8 cellular contexts compared by ENCODE assay signal in genomic region chr2:136116111-136116812, GRCh38. TPM values are rescaled to one million over a fixed set of nuclear protein-coding genes. Genes with fewer than 3 reads are reported as not detected.
DNase-seq lines count a peak whose midpoint lies in the region; ATAC-seq, FAIRE-seq and TF ChIP-seq lines count a peak whose summit lies in the region.

No MANE protein-coding gene starts in this region.

- H3K9ac ChIP-seq in KMS-11 (peak overlapping the region; percentile 69; the same call in 1 of the 2 replicates), H1 (replicated peaks in 1 of 4; ENCODE audit: extremely low read depth in 1 of 4, low read depth in 3 of 4, low read length in 3 of 4) (no peak overlapping the region), neural cell (ENCODE audit: low read length) (no peak overlapping the region)

- peak overlapping the region; percentile 98 for H3K4me3 Mint-ChIP-seq in activated CD4-positive, alpha-beta T cell treated with anti-CD3 and anti-CD28 coated beads, Interleukin-2, amount 10 ng/mL, durations not matched to agents 7 days and 5 days

- H4K5ac ChIP-seq in H1 (ENCODE audit: insufficient read length, low read depth, low read length) = no peak overlapping the region

- no peak overlapping the region for H3K23ac ChIP-seq in H1 (ENCODE audit: insufficient read length)

- no peak overlapping the region for H3K4ac ChIP-seq in H1 (replicated peaks; ENCODE audit: insufficient read length, low read depth, low read length)

- peaks cover 23% of the 10 kb centered on the region for H3K23me2 ChIP-seq in H1 (ENCODE audit: low read depth, low read length)

- CTCF ChIA-PET in activated CD4-positive, alpha-beta T cell treated with anti-CD3 and anti-CD28 coated beads, Interleukin-2, amount 10 ng/mL, durations not matched to agents 7 days and 5 days (lab: Charles Lee) = interaction anchor here (1.3 to 1.6 kb wide), 2 partner anchors 63 to 265 kb away, joined by 3 to 5 read pairs; no protein-coding TSS in a partner anchor
- CTCF ChIA-PET in H1 (lab: Charles Lee; ENCODE audit: partially characterized antibody) = no interaction called here

- H3K4me3 ChIP-seq in KMS-11 (IDR thresholded peaks at IDR 0.05; ENCODE audit: insufficient read depth, low read depth, low read length) (peak overlapping the region; percentile 19), H1 (ENCODE audit: extremely low read depth in 1 of 4, insufficient read depth in 2 of 4, low read depth in 3 of 4, low read length in 4 of 4) (peak overlapping the region; percentile 57 to 78 (median 64)), neural cell (ENCODE audit: low read length) (peak overlapping the region; percentile 74), upper lobe of left lung (peak overlapping the region in 3 of 4 donors; percentile 57 to 60 (median 59))

- H3K79me2 ChIP-seq in KMS-11 (ENCODE audit: insufficient read depth, low read depth) = peaks cover 17% of the 10 kb centered on the region
- H3K79me2 ChIP-seq in H1 (ENCODE audit: control insufficient read depth in 1 of 2, insufficient read depth in 2 of 2, low read length in 2 of 2) = no peaks in the 10 kb centered on the region
- H3K79me2 ChIP-seq in neural cell (replicated peaks; ENCODE audit: insufficient read depth, low read length) = no peaks in the 10 kb centered on the region

- H3K27me3 Mint-ChIP-seq in activated CD4-positive, alpha-beta T cell treated with anti-CD3 and anti-CD28 coated beads, Interleukin-2, amount 10 ng/mL, durations not matched to agents 7 days and 5 days = peaks cover 14% of the 10 kb centered on the region

- H2BK5ac ChIP-seq in H1 (ENCODE audit: low read depth, low read length) = no peak overlapping the region

- H3K4me1 ChIP-seq in KMS-11 (ENCODE audit: low read depth, poor library complexity, severe bottlenecking) (peaks cover 49% of the 10 kb centered on the region), H1 (replicated peaks in 1 of 4; ENCODE audit: control insufficient read depth in 3 of 4, insufficient read depth in 4 of 4, low read length in 3 of 4) (peaks cover 0 to 8% (median under 1%) of the 10 kb centered on the region in 4 experiments; a peak in 5 of 7 replicates), upper lobe of left lung (peaks cover 36 to 42% (median 39%) of the 10 kb centered on the region in 4 donors)

- TF ChIP-seq RAD21 in H1 (IDR thresholded peaks at IDR 0.05 in 1 of 2, conservative IDR thresholded peaks at IDR 0.05 in 1 of 2; ENCODE audit: low read depth in 2 of 2, low read length in 2 of 2) (no peak), neural cell (conservative IDR thresholded peaks at IDR 0.05) (no peak)

- peak overlapping the region; percentile 84 for H3K27ac Mint-ChIP-seq in activated CD4-positive, alpha-beta T cell treated with anti-CD3 and anti-CD28 coated beads, Interleukin-2, amount 10 ng/mL, durations not matched to agents 7 days and 5 days

- no peaks in the 10 kb centered on the region for H3K79me1 ChIP-seq in H1 (ENCODE audit: low read depth, low read length)

- no peak overlapping the region for H2BK20ac ChIP-seq in H1 (ENCODE audit: low read length)

- peaks cover 56% of the 10 kb centered on the region for H3K4me1 Mint-ChIP-seq in activated CD4-positive, alpha-beta T cell treated with anti-CD3 and anti-CD28 coated beads, Interleukin-2, amount 10 ng/mL, durations not matched to agents 7 days and 5 days

- H4K20me1 ChIP-seq in KMS-11 (ENCODE audit: insufficient read depth) = no peaks in the 10 kb centered on the region
- H4K20me1 ChIP-seq in H1 (replicated peaks in 1 of 2; ENCODE audit: control insufficient read depth in 1 of 2, insufficient read depth in 2 of 2, low read length in 2 of 2) = peaks cover 0 to 5% of the 10 kb centered on the region in 2 experiments
- H4K20me1 ChIP-seq in neural cell (ENCODE audit: insufficient read depth) = no peaks in the 10 kb centered on the region

- POLR2A ChIA-PET in activated CD4-positive, alpha-beta T cell treated with anti-CD3 and anti-CD28 coated beads, Interleukin-2, amount 10 ng/mL, durations not matched to agents 7 days and 5 days (lab: Charles Lee) = no interaction called here
- POLR2A ChIA-PET in H1 (lab: Charles Lee; ENCODE audit: partially characterized antibody) = no interaction called here

- no peak overlapping the region for H3K14ac ChIP-seq in H1 (ENCODE audit: insufficient read length)

- ATAC-seq in upper lobe of left lung (ENCODE audit: low FRiP score in 2 of 2) = peak in 1 of 2 donors; percentile 53

- TF ChIP-seq EP300 in H1 (IDR thresholded peaks at IDR 0.05; ENCODE audit: borderline replicate concordance in 1 of 2, low read depth in 2 of 2, low read length in 2 of 2) = no peak
- no peak for TF ChIP-seq EP300 in neural cell (conservative IDR thresholded peaks at IDR 0.05; ENCODE audit: poor library complexity, severe bottlenecking)
- TF ChIP-seq EP300 in upper lobe of left lung (IDR thresholded peaks at IDR 0.05) = no peak

- H3K36me3 Mint-ChIP-seq in activated CD4-positive, alpha-beta T cell treated with anti-CD3 and anti-CD28 coated beads, Interleukin-2, amount 10 ng/mL, durations not matched to agents 7 days and 5 days (ENCODE audit: low read depth) = peaks cover 48% of the 10 kb centered on the region

- H3F3A ChIP-seq in neural cell (ENCODE audit: insufficient read depth, low read length, poor library complexity, severe bottlenecking) = no peaks in the 10 kb centered on the region

- H3K4me2 ChIP-seq in KMS-11 = peak overlapping the region; percentile 64; the same call in 1 of the 2 replicates
- peak overlapping the region; percentile 94 to 97 for H3K4me2 ChIP-seq in H1 (ENCODE audit: insufficient read depth in 1 of 2, low read depth in 2 of 2, low read length in 2 of 2)
- H3K4me2 ChIP-seq in neural cell (ENCODE audit: low read length) = peak overlapping the region; percentile 95

- TF ChIP-seq CTCF in KMS-11 (conservative IDR thresholded peaks at IDR 0.05; ENCODE audit: low read depth, low read length) (no peak), H1 (IDR thresholded peaks at IDR 0.05; ENCODE audit: control extremely low read depth in 1 of 3, insufficient read depth in 1 of 3, low read depth in 1 of 3, low read length in 3 of 3) (no peak), neural cell (IDR thresholded peaks at IDR 0.05; ENCODE audit: poor library complexity, severe bottlenecking) (no peak), upper lobe of left lung (IDR thresholded peaks at IDR 0.05) (no peak)

- 4% methylated on average over 24 of the region's 30 CpGs; no CpG with 5 or more reads in 1 of the 2 experiments for WGBS in H1 (ENCODE audit: extremely low coverage in 1 of 2, insufficient coverage in 1 of 2, insufficient read length in 1 of 2, insufficient replicate concordance in 2 of 2, low coverage in 1 of 2, low lambda C conversion rate in 2 of 2, missing lambda C conversion rate in 1 of 2), 2 experiments
- 2% methylated on average over 28 to 30 of the region's 30 CpGs for WGBS in upper lobe of left lung, 2 donors

- H3K27me3 ChIP-seq in KMS-11 (ENCODE audit: insufficient read depth, low read depth) (peaks cover 16% of the 10 kb centered on the region), H1 (replicated peaks in 1 of 4; ENCODE audit: control insufficient read depth in 3 of 4, extremely low read depth in 1 of 4, insufficient read depth in 3 of 4, low read length in 3 of 4) (peaks cover 10 to 51% (median 43%) of the 10 kb centered on the region in 4 experiments), neural cell (ENCODE audit: insufficient read depth, low read depth, low read length) (peaks cover 55% of the 10 kb centered on the region), upper lobe of left lung (no peaks in the 10 kb centered on the region)

- no peak overlapping the region for H4K91ac ChIP-seq in H1 (replicated peaks; ENCODE audit: insufficient read length, low read length)

- no peak for TF ChIP-seq POLR2A in H1 (IDR thresholded peaks at IDR 0.05; ENCODE audit: control extremely low read depth in 1 of 2, low read depth in 2 of 2, low read length in 2 of 2)
- TF ChIP-seq POLR2A in upper lobe of left lung (IDR thresholded peaks at IDR 0.05) = peak in 2 of 4 donors; percentile 31 to 61

- H3K9me3 ChIP-seq in H1 (ENCODE audit: insufficient read depth in 2 of 2, low read depth in 1 of 2, low read length in 1 of 2) = no peaks in the 10 kb centered on the region
- no peaks in the 10 kb centered on the region for H3K9me3 ChIP-seq in neural cell (ENCODE audit: low read length)
- no peaks in the 10 kb centered on the region for H3K9me3 ChIP-seq in upper lobe of left lung

- FAIRE-seq in H1 (lab: Jason Lieb, UNC) = no peak

- H2AFZ ChIP-seq in KMS-11 (ENCODE audit: low read depth) = no peak overlapping the region
- no peak overlapping the region for H2AFZ ChIP-seq in H1 (ENCODE audit: low read length)
- H2AFZ ChIP-seq in neural cell (ENCODE audit: low read depth, low read length) = no peak overlapping the region

- H3K56ac ChIP-seq in H1 (replicated peaks; ENCODE audit: insufficient read length, low read depth, low read length) = no peak overlapping the region

- H3K18ac ChIP-seq in H1 (ENCODE audit: extremely low read depth, low read length) = no peak overlapping the region

- H3K9me2 ChIP-seq in neural cell (ENCODE audit: insufficient read depth, low read length) = no peaks in the 10 kb centered on the region

- H3K27ac ChIP-seq in KMS-11 = peak overlapping the region; percentile 69; the same call in 1 of the 2 replicates
- H3K27ac ChIP-seq in H1 (ENCODE audit: low read depth, low read length) = no peak overlapping the region
- no peak overlapping the region for H3K27ac ChIP-seq in neural cell (ENCODE audit: low read length)
- H3K27ac ChIP-seq in upper lobe of left lung = peak overlapping the region; percentile 71 to 97 (median 87)

- H2AK5ac ChIP-seq in H1 (ENCODE audit: low read depth, low read length) = no peak overlapping the region

- H2BK15ac ChIP-seq in H1 (ENCODE audit: low read length) = no peak overlapping the region

- H3K36me3 ChIP-seq in KMS-11 (ENCODE audit: insufficient read depth) (peaks cover 9% of the 10 kb centered on the region; the same call in 1 of the 2 replicates), H1 (ENCODE audit: control insufficient read depth in 2 of 4, insufficient read depth in 4 of 4, low read length in 3 of 4) (0 out of 8 replicates have a peak, but pooled peaks cover 0 to 2% (median 0%) of the 10 kb centered on the region in 4 experiments), neural cell (ENCODE audit: insufficient read depth, low read length) (no peaks in the 10 kb centered on the region), upper lobe of left lung (peaks cover 0 to 5% (median 0%) of the 10 kb centered on the region in 4 donors)

- no peaks in the 10 kb centered on the region for H3K9me3 Mint-ChIP-seq in activated CD4-positive, alpha-beta T cell treated with anti-CD3 and anti-CD28 coated beads, Interleukin-2, amount 10 ng/mL, durations not matched to agents 7 days and 5 days

- no peak overlapping the region for H2BK120ac ChIP-seq in H1 (replicated peaks; ENCODE audit: low read depth, low read length)

- peak; percentile 35 for DNase-seq in NCI-H2227 (lab: John Stamatoyannopoulos, UW; ENCODE audit: unreplicated experiment)
- no peak for DNase-seq in NCI-H2227 treated with DMSO at 0.1 percent for 48 hours (lab: John Stamatoyannopoulos, UW)
- peak; percentile 79 for DNase-seq in activated CD4-positive, alpha-beta T cell treated with anti-CD3 and anti-CD28 coated beads, Interleukin-2, amount 10 ng/mL, durations not matched to agents 7 days and 5 days
- peak in 1 of 2 experiments; percentile 50 for DNase-seq in H1 (ENCODE audit: low read depth in 1 of 2, low spot score in 2 of 2)
- peak; percentile 71 to 88 for DNase-seq in upper lobe of left lung
- no peak for DNase-seq in kidney tubule cell (ENCODE audit: low spot score)

- H4K8ac ChIP-seq in H1 (ENCODE audit: extremely low read depth, insufficient read depth, low read length) = no peak overlapping the region; the same call in 1 of the 2 replicates

- no peak overlapping the region for H2BK12ac ChIP-seq in H1 (ENCODE audit: low read depth, low read length)

RNA-seq across cellular contexts. Expression of gene CXCR4, which starts 1.7 kb away (rescaled TPM):
- total RNA-seq in activated CD4-positive, alpha-beta T cell treated with anti-CD3 and anti-CD28 coated beads, Interleukin-2, amount 10 ng/mL, durations not matched to agents 7 days and 5 days = 100 to 1,000 TPM; 147 to 169 TPM
- 1.3 and 1.8 TPM in 2 replicates for total RNA-seq in H1 (2021; fragmentation: NEBNext Ultra II Directional; extraction: Animal tissue kit (Norgen Biotek cat#: 25700))
- polyA plus RNA-seq in H1 (2011; rRNA removed) (1.9 and 2.8 TPM in 2 replicates), neural cell (0.50 and 1.6 TPM in 2 replicates)
- 1.6 TPM for polyA plus RNA-seq in H1 (2011; cell fraction: cytosol; rRNA removed)
- 1.9 TPM for polyA plus RNA-seq in H1 (2011; cell fraction: nucleus; rRNA removed)
- polyA plus RNA-seq in H1 (2012, experiment 1 of 2) = 1.3 to 1.4 TPM (median 1.4 TPM) in 4 replicates
- 0.60 TPM for polyA plus RNA-seq in H1 (2012, experiment 2 of 2)
- 1.9 TPM for polyA plus RNA-seq in H1 (2013, experiment 1 of 2)
- polyA plus RNA-seq in H1 (2013, experiment 2 of 2) = 2.6 TPM
- 5.3 and 6.9 TPM in 2 replicates for polyA minus RNA-seq in H1 (2011; rRNA and poly(A)+ RNA removed)
- 2.2 TPM for polyA minus RNA-seq in H1 (2011; cell fraction: cytosol; rRNA and poly(A)+ RNA removed)
- 5.8 TPM for polyA minus RNA-seq in H1 (2011; cell fraction: nucleus; rRNA and poly(A)+ RNA removed)
- polyA minus RNA-seq in neural cell = 0.97 and 1.0 TPM in 2 replicates
- 10 to 100 TPM; 27.3 to 71.2 (median 56.6) TPM for total RNA-seq in upper lobe of left lung

Comparison
In these comparisons a context has a peak if more than half of its experiments do, and no peak if none do; other contexts are left out.
1. DNase-seq: peak in NCI-H2227 (single experiment), activated CD4-positive, alpha-beta T cell treated with anti-CD3 and anti-CD28 coated beads, Interleukin-2, amount 10 ng/mL, durations not matched to agents 7 days and 5 days (single experiment) and upper lobe of left lung (2 of 2); none in NCI-H2227 treated with DMSO at 0.1 percent for 48 hours (single experiment) and kidney tubule cell (single experiment).
2. H3K27ac ChIP-seq: peak in KMS-11 (single experiment) and upper lobe of left lung (4 of 4); none in H1 (single experiment) and neural cell (single experiment).
3. H3K4me3 ChIP-seq: peak in every context shown above with its lines; median percentile 74 in neural cell; 64 in H1; 59 in upper lobe of left lung; 19 in KMS-11.
4. RNA of gene CXCR4, which starts 1.7 kb away (total RNA-seq): 147 to 169 TPM in activated CD4-positive, alpha-beta T cell treated with anti-CD3 and anti-CD28 coated beads, Interleukin-2, amount 10 ng/mL, durations not matched to agents 7 days and 5 days and 27.3 to 71.2 TPM in upper lobe of left lung; 1.3 to 1.8 TPM in H1; every median in the first group is over 10 times any median in the second.
5. Peak in every context shown above with its lines, with median percentiles within 50 percentile points of each other: H3K4me2 ChIP-seq.